1 cellular context compared by ENCODE assay signal in genomic region chr19:49929611-49930482, GRCh38.
TF ChIP-seq lines count a peak whose summit lies in the region.

No MANE protein-coding gene starts in this region.

TF ChIP-seq in HepG2, 621 proteins besides CTCF, POLR2A, EP300 and RAD21 (continued from another document and continues in another):
- no peak for TF ChIP-seq EZH2 (conservative IDR thresholded peaks at IDR 0.05; ENCODE audit: low read depth, low read length)
- TF ChIP-seq ZNF569 (CRISPR knock-in tag; IDR thresholded peaks at IDR 0.05; ENCODE audit: borderline replicate concordance), result no peak
- peak; percentile 95 for TF ChIP-seq ZNF749 (CRISPR knock-in tag; IDR thresholded peaks at IDR 0.05; ENCODE audit: borderline replicate concordance)
- TF ChIP-seq HHEX (CRISPR knock-in tag; IDR thresholded peaks at IDR 0.05), result no peak
- TF ChIP-seq ZNF468 (CRISPR knock-in tag; IDR thresholded peaks at IDR 0.05), result peak; percentile 91; the same call in 1 of the 2 replicates
- TF ChIP-seq TFDP2 (CRISPR knock-in tag; IDR thresholded peaks at IDR 0.05), result peak; percentile 68
- TF ChIP-seq GFI1 (CRISPR knock-in tag; IDR thresholded peaks at IDR 0.05; ENCODE audit: borderline replicate concordance), result 0 out of 2 replicates have a peak, but pooled peaks have one; percentile 46
- no peak for TF ChIP-seq NFE2L1 (CRISPR knock-in tag; IDR thresholded peaks at IDR 0.05; ENCODE audit: borderline replicate concordance)
- peak; percentile 72; the same call in 1 of the 2 replicates for TF ChIP-seq MED1 (CRISPR knock-in tag; IDR thresholded peaks at IDR 0.05)
- TF ChIP-seq PHF8 (CRISPR knock-in tag; IDR thresholded peaks at IDR 0.05), result peak; percentile 50; the same call in 1 of the 2 replicates
- peak; percentile 0; the same call in 1 of the 2 replicates for TF ChIP-seq ZNF484 (CRISPR knock-in tag; IDR thresholded peaks at IDR 0.05; ENCODE audit: borderline replicate concordance, low read depth)
- peak; percentile 73; the same call in 1 of the 2 replicates for TF ChIP-seq MIER3 (CRISPR knock-in tag; IDR thresholded peaks at IDR 0.05; ENCODE audit: borderline replicate concordance)
- TF ChIP-seq PAF1 (CRISPR knock-in tag; IDR thresholded peaks at IDR 0.05), result no peak
- no peak for TF ChIP-seq SOX6 (IDR thresholded peaks at IDR 0.05)
- TF ChIP-seq SOX6 (CRISPR knock-in tag; IDR thresholded peaks at IDR 0.05), result peak; percentile 53; the same call in 1 of the 2 replicates
- TF ChIP-seq ARNTL (CRISPR knock-in tag; IDR thresholded peaks at IDR 0.05), result no peak; the same call in none of the 2 replicates
- TF ChIP-seq ZBTB39 (CRISPR knock-in tag; IDR thresholded peaks at IDR 0.05), result peak; percentile 82; the same call in 1 of the 2 replicates
- no peak for TF ChIP-seq ARID3A (IDR thresholded peaks at IDR 0.05; ENCODE audit: low read depth, low read length)
- TF ChIP-seq PLSCR1 (CRISPR knock-in tag; IDR thresholded peaks at IDR 0.05; ENCODE audit: borderline replicate concordance), result no peak; the same call in 1 of the 2 replicates
- TF ChIP-seq ZFP1 (CRISPR knock-in tag; IDR thresholded peaks at IDR 0.05), result no peak; the same call in 1 of the 2 replicates
- peak; percentile 82; the same call in 1 of the 2 replicates for TF ChIP-seq SALL2 (CRISPR knock-in tag; IDR thresholded peaks at IDR 0.05)
- TF ChIP-seq TEAD3 (CRISPR knock-in tag; optimal IDR thresholded peaks at IDR 0.05; ENCODE audit: borderline replicate concordance), result peak; percentile 62
- peak; percentile 67 for TF ChIP-seq GATAD1 (CRISPR knock-in tag; IDR thresholded peaks at IDR 0.05)
- TF ChIP-seq ZNF556 (CRISPR knock-in tag; IDR thresholded peaks at IDR 0.05; ENCODE audit: borderline replicate concordance), result no peak
- TF ChIP-seq NPAS2 (CRISPR knock-in tag; IDR thresholded peaks at IDR 0.05; ENCODE audit: borderline replicate concordance), result no peak
- peak; percentile 70; the same call in 1 of the 2 replicates for TF ChIP-seq ZNF724P (CRISPR knock-in tag; IDR thresholded peaks at IDR 0.05; ENCODE audit: borderline replicate concordance)
- peak; percentile 74; the same call in 1 of the 2 replicates for TF ChIP-seq ZNF800 (CRISPR knock-in tag; IDR thresholded peaks at IDR 0.05)
- peak; percentile 93 for TF ChIP-seq ZNF253 (CRISPR knock-in tag; IDR thresholded peaks at IDR 0.05; ENCODE audit: borderline replicate concordance)
- TF ChIP-seq KDM1A (CRISPR knock-in tag; IDR thresholded peaks at IDR 0.05), result peak; percentile 9; the same call in 1 of the 2 replicates
- TF ChIP-seq DMAP1 (CRISPR knock-in tag; IDR thresholded peaks at IDR 0.05), result peak; percentile 73; the same call in 1 of the 2 replicates
- peak; percentile 62 for TF ChIP-seq PCBP2 (optimal IDR thresholded peaks at IDR 0.05; ENCODE audit: low read depth, low read length, poor library complexity, severe bottlenecking)
- no peak for TF ChIP-seq FOXA3 (CRISPR knock-in tag; IDR thresholded peaks at IDR 0.05)
- TF ChIP-seq ZKSCAN1 (IDR thresholded peaks at IDR 0.05; ENCODE audit: low read length), result peak; percentile 28; the same call in 1 of the 2 replicates
- TF ChIP-seq ZMAT3 (CRISPR knock-in tag; conservative IDR thresholded peaks at IDR 0.05), result peak; percentile 23; the same call in 1 of the 2 replicates
- TF ChIP-seq PBX2 (CRISPR knock-in tag; IDR thresholded peaks at IDR 0.05), result peak; percentile 93
- TF ChIP-seq NFATC3 (CRISPR knock-in tag; IDR thresholded peaks at IDR 0.05), result no peak
- peak; percentile 73 for TF ChIP-seq SALL1 (CRISPR knock-in tag; IDR thresholded peaks at IDR 0.05)
- no peak for TF ChIP-seq ZC3H13 (CRISPR knock-in tag; IDR thresholded peaks at IDR 0.05)
- TF ChIP-seq UBTF (CRISPR knock-in tag; IDR thresholded peaks at IDR 0.05), result 0 out of 2 replicates have a peak, but pooled peaks have one; percentile 42
- TF ChIP-seq ZHX1 (CRISPR knock-in tag; IDR thresholded peaks at IDR 0.05; ENCODE audit: low read depth), result peak; percentile 86; the same call in 1 of the 2 replicates
- TF ChIP-seq ZNF773 (CRISPR knock-in tag; IDR thresholded peaks at IDR 0.05; ENCODE audit: borderline replicate concordance), result peak; percentile 95
- no peak for TF ChIP-seq ATRX (CRISPR knock-in tag; IDR thresholded peaks at IDR 0.05; ENCODE audit: borderline replicate concordance)
- TF ChIP-seq SMARCC2 (IDR thresholded peaks at IDR 0.05), result no peak
- TF ChIP-seq SRY (CRISPR knock-in tag; IDR thresholded peaks at IDR 0.05), result peak; percentile 23
- no peak; the same call in 1 of the 2 replicates for TF ChIP-seq HOXA5 (CRISPR knock-in tag; IDR thresholded peaks at IDR 0.05)
- peak; percentile 85 for TF ChIP-seq ARID4A (CRISPR knock-in tag; IDR thresholded peaks at IDR 0.05; ENCODE audit: borderline replicate concordance)
- TF ChIP-seq ZNF343 (CRISPR knock-in tag; IDR thresholded peaks at IDR 0.05), result no peak; the same call in 1 of the 2 replicates
